9 cellular contexts compared by ENCODE assay signal in genomic region chr6:71383891-71384489, GRCh38.
DNase-seq lines count a peak whose midpoint lies in the region; ATAC-seq and TF ChIP-seq lines count a peak whose summit lies in the region.
"Had no signal": no experiment of that assay in that cellular context is flagged by ENCODE, and none has a peak within 500 bp of the region (broad histone marks: within the 10 kb centered on the region; RNA-seq: fewer than 3 reads in every experiment).

No MANE protein-coding gene starts in this region.

- H3K27ac ChIP-seq in HCT116 (ENCODE audit: low read depth, low read length), result no peak overlapping the region
- peak overlapping the region in 1 of 2 donors; percentile 35 for H3K27ac ChIP-seq in tibial artery

- TF ChIP-seq RAD21 in HCT116 (IDR thresholded peaks at IDR 0.05; ENCODE audit: low read depth), result peak; percentile 80

- no peaks in the 10 kb centered on the region for H3K9me2 ChIP-seq in HCT116 (ENCODE audit: insufficient read depth)

- H3K4me3 ChIP-seq in HCT116 (replicated peaks in 1 of 2; ENCODE audit: low read depth in 1 of 2, low read length in 2 of 2) (no peak overlapping the region), foreskin fibroblast (ENCODE audit: low read depth in 1 of 2, low read length in 2 of 2) (no peak overlapping the region), tibial artery (no peak overlapping the region)

- no peaks in the 10 kb centered on the region for H4K20me1 ChIP-seq in HCT116 (ENCODE audit: insufficient read depth)

- no peaks in the 10 kb centered on the region for H3K36me3 ChIP-seq in HCT116 (ENCODE audit: control insufficient read depth in 1 of 2, insufficient read depth in 2 of 2, low read length in 2 of 2)
- H3K36me3 ChIP-seq in tibial artery, result peaks cover 0 to 7% (median 0%) of the 10 kb centered on the region in 3 donors

- H3K27me3 ChIP-seq in HCT116 (ENCODE audit: insufficient read depth, low read length) (no peaks in the 10 kb centered on the region), tibial artery (no peaks in the 10 kb centered on the region)

- H3K9ac ChIP-seq in HCT116 (ENCODE audit: low read length), result no peak overlapping the region

- peak overlapping the region; percentile 64 for H2AFZ ChIP-seq in HCT116 (ENCODE audit: low read depth, low read length, poor library complexity, severe bottlenecking)

- no peak for ATAC-seq in HCT116
- no peak for ATAC-seq in GM18867 (IDR thresholded peaks at IDR 0.05; ENCODE audit: unreplicated experiment)
- no peak for ATAC-seq in HG03442 (IDR thresholded peaks at IDR 0.05; ENCODE audit: unreplicated experiment)
- ATAC-seq: naive thymus-derived CD4-positive, alpha-beta T cell had no signal

- BruUV-seq in HCT116 (replicated peaks; lab: Mats Ljungman, UMichigan), result no TSS peak

- H3K4me2 ChIP-seq in HCT116 (ENCODE audit: low read length), result no peak overlapping the region

- H3K4me1 ChIP-seq in HCT116 (ENCODE audit: control insufficient read depth in 1 of 2, insufficient read depth in 2 of 2, low read length in 2 of 2) (no peaks in the 10 kb centered on the region; a peak in 1 of 4 replicates), tibial artery (peaks cover 0 to 39% (median 17%) of the 10 kb centered on the region in 4 donors)

- TF ChIP-seq POLR2A in HCT116 (IDR thresholded peaks at IDR 0.05; ENCODE audit: borderline replicate concordance, extremely low read depth, insufficient read depth, insufficient read length), result no peak

- in situ Hi-C loops in SK-MEL-5 (cut with HindIII; ENCODE audit: low pct_unique_long_range_greater_than_20kb, low sequenced_read_pairs), result loop anchor here (10.0 kb wide), 1 partner anchor 121 kb away; no protein-coding TSS in a partner anchor

- no peaks in the 10 kb centered on the region for H3K9me3 ChIP-seq in HCT116 (ENCODE audit: control insufficient read depth in 1 of 2, insufficient read depth in 1 of 2, low read depth in 1 of 2, low read length in 2 of 2)
- no peaks in the 10 kb centered on the region for H3K9me3 ChIP-seq in tibial artery

- POLR2A ChIA-PET in HCT116 (lab: Charles Lee), result no interaction called here

- DNase-seq in COR-L47 (lab: John Stamatoyannopoulos, UW) (peak; percentile 8), HCT116 (ENCODE audit: low read depth, low spot score) (peak; percentile 22), SK-MEL-5 (ENCODE audit: low read depth, low spot score) (peak; percentile 60), foreskin fibroblast (peak in 1 of 2 donors; percentile 74), tibial artery (no peak), islet precursor cell (no peak)

- no peaks in the 10 kb centered on the region for H3K79me2 ChIP-seq in HCT116 (ENCODE audit: insufficient read depth, low read length)

- CTCF ChIA-PET in HCT116 (lab: Charles Lee), result interaction anchor here (0.8 to 1.7 kb wide), 4 partner anchors 8 to 1028 kb away, joined by 3 to 14 read pairs (median 5); no protein-coding TSS in a partner anchor

- intact Hi-C loops in HCT116 (cut with micrococcal nuclease) (loop anchor here (1.0 kb wide), 2 partner anchors 126 to 700 kb away; no protein-coding TSS in a partner anchor), tibial artery (cut with DNase I; ENCODE audit: low total_unique reads) (loop anchor here (5.0 kb wide), 1 partner anchor 128 kb away; no protein-coding TSS in a partner anchor)

- TF ChIP-seq CTCF in HCT116 (IDR thresholded peaks at IDR 0.05 in 2 of 3, conservative IDR thresholded peaks at IDR 0.05 in 1 of 3; ENCODE audit: borderline replicate concordance in 1 of 3, insufficient read depth in 1 of 3, low read depth in 2 of 3, low read length in 2 of 3), result peak; percentile 45 to 67 (median 60); a peak in 4 of 6 replicates
- peak; percentile 35 for TF ChIP-seq CTCF in foreskin fibroblast (IDR thresholded peaks at IDR 0.05; ENCODE audit: low read depth, low read length)
- peak; percentile 71 to 77 for TF ChIP-seq CTCF in tibial artery (IDR thresholded peaks at IDR 0.05)

- RAD21 ChIA-PET in HCT116 (lab: Charles Lee; ENCODE audit: low non-redundant PET in 1 of 2, low total read pairs in 2 of 2, uncharacterized antibody in 2 of 2, unreplicated experiment in 2 of 2), result no interaction called here

TF ChIP-seq in HCT116, 20 proteins besides CTCF, POLR2A, EP300 and RAD21:
- TF ChIP-seq SRF (IDR thresholded peaks at IDR 0.05; ENCODE audit: low read depth) (no peak), SP1 (IDR thresholded peaks at IDR 0.05; ENCODE audit: low read depth) (no peak), MAX (IDR thresholded peaks at IDR 0.05) (no peak), YY1 (IDR thresholded peaks at IDR 0.05; ENCODE audit: extremely low read depth, insufficient replicate concordance, low read depth, low read length) (no peak), ATF3 (IDR thresholded peaks at IDR 0.05) (no peak), TCF7L2 (IDR thresholded peaks at IDR 0.05; ENCODE audit: borderline replicate concordance, extremely low read depth, insufficient read depth, insufficient read length) (no peak), FOSL1 (IDR thresholded peaks at IDR 0.05; ENCODE audit: low read depth) (no peak), CEBPB (IDR thresholded peaks at IDR 0.05; ENCODE audit: low read depth) (no peak)
TF ChIP-seq in HCT116: peak in this region for 0.

Comparison
In these comparisons a context has a peak if more than half of its experiments do, and no peak if none do; other contexts are left out.
1. DNase-seq: peak in COR-L47 (single experiment), HCT116 (single experiment) and SK-MEL-5 (single experiment); none in tibial artery (0 of 2) and islet precursor cell (single experiment).
2. Peak in every context shown above with its lines, with median percentiles within 50 percentile points of each other: CTCF ChIP-seq.